14 cellular contexts compared by ENCODE assay signal in the genomic region with DNA sequence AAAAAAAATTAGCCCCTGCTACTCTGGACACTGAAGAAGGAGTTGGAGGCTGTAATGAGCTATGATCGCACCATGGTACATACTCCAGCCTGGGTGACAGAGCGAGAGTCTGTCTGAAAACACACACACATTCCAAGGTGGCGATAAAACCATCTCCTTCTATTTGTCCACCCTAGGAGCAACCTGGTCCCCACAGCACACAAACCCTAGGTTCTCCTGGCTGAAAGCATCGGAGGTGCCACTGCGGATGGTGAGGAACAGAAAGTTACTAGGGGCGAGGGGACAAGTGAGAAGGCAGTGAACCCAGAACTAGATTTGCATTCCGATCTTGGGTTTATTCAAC. TPM values are rescaled to one million over a fixed set of nuclear protein-coding genes. Genes with fewer than 3 reads are reported as not detected.
A peak's percentile ranks its signal among the peaks of the same experiment; 100 is the strongest.
DNase-seq lines count a peak whose midpoint lies in the region; ATAC-seq, FAIRE-seq and TF ChIP-seq lines count a peak whose summit lies in the region.
"Had no signal": no experiment of that assay in that cellular context is flagged by ENCODE, and none has a peak within 500 bp of the region (broad histone marks: within the 10 kb centered on the region; RNA-seq: fewer than 3 reads in every experiment).

No MANE protein-coding gene starts in this region.

- H3K36me3 ChIP-seq in heart right ventricle: peaks cover 4 to 68% (median 44%) of the 10 kb centered on the region in 9 donors

- H3K27me3 ChIP-seq in right cardiac atrium (ENCODE audit: control insufficient read depth, insufficient read depth) (no peaks in the 10 kb centered on the region), heart right ventricle (no peaks in the 10 kb centered on the region)
- H3K27me3 ChIP-seq: BLaER1 treated with 17β-estradiol and CSF1 and Interleukin-3, amounts not matched to agents 10 nM and 100 nM; pancreas had no signal

- H3K4me3 ChIP-seq in right cardiac atrium (ENCODE audit: low read length) (no peak overlapping the region), heart right ventricle (no peak overlapping the region)

- H3K9me3 ChIP-seq in right cardiac atrium (ENCODE audit: control insufficient read depth, low read length): no peaks in the 10 kb centered on the region
- H3K9me3 ChIP-seq in heart right ventricle: no peaks in the 10 kb centered on the region
- H3K9me3 ChIP-seq: BLaER1 treated with 17β-estradiol and CSF1 and Interleukin-3, amounts not matched to agents 10 nM and 100 nM; pancreas had no signal

- TF ChIP-seq CTCF in heart right ventricle (IDR thresholded peaks at IDR 0.05): no peak

- 96% methylated on average over 7 of the region's 7 CpGs for WGBS in right cardiac atrium
- WGBS in heart right ventricle, 2 donors: 95 to 97% methylated on average over 7 of the region's 7 CpGs

- peak in 2 of 3 donors; percentile 0 to 5 for DNase-seq in right cardiac atrium
- DNase-seq in heart right ventricle: no peak
- DNase-seq in RCC 7860 (ENCODE audit: low spot score): peak; percentile 30
- DNase-seq in germinal center (ENCODE audit: low spot score): peak; percentile 70
- DNase-seq in MV-4-11 (lab: John Stamatoyannopoulos, UW): no peak
- no peak for DNase-seq in CD1c-positive myeloid dendritic cell (ENCODE audit: extremely low spot score)
- DNase-seq in sciatic nerve (ENCODE audit: low spot score): no peak
- DNase-seq: activated CD8-positive, alpha-beta memory T cell treated with anti-CD3 and anti-CD28 coated beads, Interleukin-2, amount 50 U/mL, for 4 hours; NCI-H1105 treated with DMSO at 0.1 percent for 48 hours; NCI-H526 treated with DMSO at 0.1 percent for 48 hours had no signal

- intact Hi-C loops in right cardiac atrium (cut with DNase I) (no loop called here), heart right ventricle (cut with DNase I) (loop anchor here in 3 of 10 donors (5.0 to 10.0 kb wide), 4 partner anchors 95 to 250 kb away; partner anchors contain the start of genes NHERF2 (in 1 of the 3) and TRAF7 (in 1 of the 3)), sciatic nerve (cut with DNase I) (loop anchor here (1.0 kb wide), 1 partner anchor 232 kb away; no protein-coding TSS in a partner anchor)

- ATAC-seq in right cardiac atrium: no peak
- ATAC-seq in heart right ventricle: no peak
- no peak for ATAC-seq in HG02852 (IDR thresholded peaks at IDR 0.05; ENCODE audit: unreplicated experiment)
- ATAC-seq in sciatic nerve: no peak

- H3K27ac ChIP-seq in right cardiac atrium (ENCODE audit: low read length): no peak overlapping the region
- H3K27ac ChIP-seq in heart right ventricle: no peak overlapping the region

- H3K4me1 ChIP-seq in right cardiac atrium (ENCODE audit: control insufficient read depth, insufficient read depth, low read length): peaks cover 3% of the 10 kb centered on the region
- peaks cover 7 to 28% (median 18%) of the 10 kb centered on the region in 9 donors for H3K4me1 ChIP-seq in heart right ventricle

- FAIRE-seq in RCC 7860 (lab: Jason Lieb, UNC): no peak
- FAIRE-seq: islet of Langerhans, pancreas had no signal

RNA-seq across cellular contexts. Expression of gene ECI1, which starts 1.4 kb away (rescaled TPM):
- total RNA-seq in right cardiac atrium (100 to 1,000 TPM; 110 to 145 (median 121) TPM), heart right ventricle (100 to 1,000 TPM; 118 to 243 (median 153) TPM), sciatic nerve (37.6 TPM)
- polyA plus RNA-seq in right cardiac atrium (166 TPM), heart right ventricle (100 to 1,000 TPM; 256 to 491 TPM)

RNA-seq across cellular contexts. Expression of gene RNPS1, which starts 15.1 kb away (rescaled TPM):
- total RNA-seq in right cardiac atrium: 100 to 1,000 TPM; 103 to 114 (median 110) TPM
- 105 TPM for polyA plus RNA-seq in right cardiac atrium
- 100 to 1,000 TPM; 103 to 128 (median 118) TPM for total RNA-seq in heart right ventricle
- 100 to 1,000 TPM in 1 of 2 donors, 10 to 100 TPM in 1; 61.7 to 136 TPM for polyA plus RNA-seq in heart right ventricle
- total RNA-seq in sciatic nerve: 103 TPM

RNA-seq across cellular contexts. Expression of gene DNASE1L2, which starts 16.5 kb away (rescaled TPM):
- under 1 TPM; 0.17 to 0.43 (median 0.33) TPM for total RNA-seq in right cardiac atrium
- 0.48 TPM for polyA plus RNA-seq in right cardiac atrium
- under 1 TPM in 9 of 10 donors, not detected in 1; 0.15 to 0.44 (median 0.30) TPM for total RNA-seq in heart right ventricle
- 1 to 10 TPM in 1 of 2 donors, under 1 TPM in 1; 0.49 to 1.2 TPM for polyA plus RNA-seq in heart right ventricle
- total RNA-seq in sciatic nerve: 1.6 TPM

RNA-seq across cellular contexts. Expression of gene E4F1, which starts 29.4 kb away (rescaled TPM):
- total RNA-seq in right cardiac atrium: 10 to 100 TPM; 11.8 to 16.1 (median 14.2) TPM
- polyA plus RNA-seq in right cardiac atrium: 13.7 TPM
- total RNA-seq in heart right ventricle: 10 to 100 TPM in 7 of 10 donors, 1 to 10 TPM in 3; 8.4 to 16.3 (median 10.7) TPM
- 10 to 100 TPM; 22.0 to 34.8 TPM for polyA plus RNA-seq in heart right ventricle
- 22.3 TPM for total RNA-seq in sciatic nerve

RNA-seq across cellular contexts. Expression of gene PGP, which starts 38.1 kb away (rescaled TPM):
- total RNA-seq in right cardiac atrium (10 to 100 TPM; 20.2 to 24.8 (median 21.5) TPM), heart right ventricle (10 to 100 TPM; 21.1 to 48.3 (median 25.7) TPM), sciatic nerve (11.8 TPM)
- polyA plus RNA-seq in right cardiac atrium (19.3 TPM), heart right ventricle (10 to 100 TPM; 31.3 to 33.1 TPM)

Comparison
In these comparisons a context has a peak if more than half of its experiments do, and no peak if none do; other contexts are left out.
1. DNase-seq: peak in right cardiac atrium (2 of 3), RCC 7860 (single experiment) and germinal center (single experiment); none in heart right ventricle (0 of 2), MV-4-11 (single experiment), CD1c-positive myeloid dendritic cell (single experiment) and sciatic nerve (single experiment).